In genomic region chr2:75998451-75998850, GRCh38 we compare ENCODE assay signal across 23 cellular contexts.
"Had no signal": no experiment of that assay in that cellular context is flagged by ENCODE, and none has a peak within 500 bp of the region (broad histone marks: within the 10 kb centered on the region; RNA-seq: fewer than 3 reads in every experiment).

No MANE protein-coding gene starts in this region.

- H3K27me3 ChIP-seq: adrenal gland, SJCRH30 had no signal

- H3K9me3 ChIP-seq: adrenal gland, SJCRH30, SK-N-SH had no signal

- H3K27ac ChIP-seq: adrenal gland, SJCRH30 had no signal

- H3K4me3 ChIP-seq: adrenal gland, SJCRH30 had no signal

- H3K4me2 ChIP-seq: SK-N-SH had no signal

- H3K36me3 ChIP-seq: adrenal gland, SJCRH30 had no signal

- DNase-seq: activated CD4-positive, alpha-beta T cell treated with anti-CD3 and anti-CD28 coated beads for 48 hours; activated CD4-positive, alpha-beta T cell treated with anti-CD3 and anti-CD28 coated beads, Interleukin-2, amount 50 U/mL, for 4 hours; activated CD4-positive, CD25-positive, alpha-beta regulatory T cell treated with anti-CD3 and anti-CD28 coated beads, Interleukin-2, amount 50 U/mL, for 72 hours; activated CD8-positive, alpha-beta memory T cell treated with anti-CD3 and anti-CD28 coated beads, Interleukin-2, amount 50 U/mL, for 48 hours; activated CD8-positive, alpha-beta T cell treated with anti-CD3 and anti-CD28 coated beads, Interleukin-2, amount 10 ng/mL, durations not matched to agents 7 days and 5 days; activated naive CD4-positive, alpha-beta T cell treated with anti-CD3 and anti-CD28 coated beads, Interleukin-2, amount 50 U/mL, for 16 hours; activated naive CD8-positive, alpha-beta T cell treated with anti-CD3 and anti-CD28 coated beads, Interleukin-2, amount 10 ng/mL, durations not matched to agents 7 days and 5 days; activated T-cell treated with anti-CD3 and anti-CD28 coated beads, Interleukin-2, amount 50 U/mL, for 1 hour; adrenal gland; cerebellar nuclear complex; KG1; NCI-H1092 treated with DMSO at 0.1 percent for 48 hours; NCI-H1417 treated with DMSO at 0.1 percent for 48 hours; NCI-H1694; NCI-H2029; NCI-H2107; NCI-H2171 treated with DMSO at 0.1 percent for 48 hours; NCI-H226; NCI-H526 treated with DMSO at 0.1 percent for 48 hours; PC-3; SJCRH30; SK-N-SH had no signal

- H3K9ac ChIP-seq: SK-N-SH had no signal

- ATAC-seq: activated CD8-positive, alpha-beta T cell treated with anti-CD3 and anti-CD28 coated beads, Interleukin-2, amount 10 ng/mL, durations not matched to agents 7 days and 5 days; PC-3; WTC11 had no signal

- H3K4me1 ChIP-seq: adrenal gland, SJCRH30 had no signal
